ENCODE assay signal across 25 cellular contexts in the genomic region with DNA sequence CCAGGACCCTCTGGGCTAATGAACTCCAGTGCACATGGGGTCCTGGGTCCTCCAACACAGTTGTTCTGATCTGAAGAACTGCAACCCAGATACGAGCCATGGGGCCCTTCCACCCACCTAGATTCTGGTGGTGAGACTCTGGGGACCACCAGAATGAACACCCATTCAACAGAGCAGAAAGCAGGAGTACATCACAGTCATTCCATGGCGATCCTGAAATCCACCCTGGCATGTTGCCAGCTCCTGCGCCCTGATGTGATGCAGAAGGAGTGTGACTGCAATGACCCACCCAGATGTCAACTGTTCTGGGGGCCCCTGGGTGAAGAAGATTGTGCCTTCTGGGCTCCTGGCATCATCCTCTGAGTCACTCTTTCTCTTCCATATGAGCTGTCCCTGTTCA.
DNase-seq lines count a peak whose midpoint lies in the region; ATAC-seq and TF ChIP-seq lines count a peak whose summit lies in the region.
"Had no signal": no experiment of that assay in that cellular context is flagged by ENCODE, and none has a peak within 500 bp of the region (broad histone marks: within the 10 kb centered on the region; RNA-seq: fewer than 3 reads in every experiment).

No MANE protein-coding gene starts in this region.

- no peaks in the 10 kb centered on the region for H3K36me3 ChIP-seq in uterus
- H3K36me3 ChIP-seq: colonic mucosa, suprapubic skin had no signal

- H3K4me3 ChIP-seq in uterus: no peak overlapping the region
- H3K4me3 ChIP-seq: colonic mucosa, suprapubic skin had no signal

- DNase-seq in NCI-H1092 treated with DMSO at 0.1 percent for 48 hours (lab: John Stamatoyannopoulos, UW) (peak; percentile 43), NCI-H1092 (lab: John Stamatoyannopoulos, UW) (no peak), natural killer cell (peak; percentile 1), uterus (peak; percentile 2 to 10), NCI-H1105 treated with DMSO at 0.1 percent for 48 hours (lab: John Stamatoyannopoulos, UW) (no peak)
- DNase-seq in natural killer cell treated with Interleukin-12 subunit alpha and Interleukin-12 subunit beta and Interleukin-15 and Interleukin-18, amount 100 ng/mL, for 72 hours (ENCODE audit: low spot score): no peak
- no peak for DNase-seq in activated CD4-positive, alpha-beta T cell treated with anti-CD3 and anti-CD28 coated beads, Interleukin-2, amount 10 ng/mL, durations not matched to agents 24 days and 14 days
- DNase-seq: activated CD4-positive, alpha-beta T cell treated with anti-CD3 and anti-CD28 coated beads, Interleukin-2, amount 50 U/mL, for 4 hours; aorta; Caco-2; colonic mucosa; effector CD8-positive, alpha-beta T cell; IMR-90; MV-4-11; OCI-M1; small intestine; stimulated activated naive B cell treated with anti-CD40 and anti-IgM and Interleukin-4, amounts not matched to agents 10 μg/mL and 1 μg/mL and 100 μg/mL, for 72 hours had no signal

- H3K27me3 ChIP-seq in uterus: no peaks in the 10 kb centered on the region
- H3K27me3 ChIP-seq: colonic mucosa had no signal

- no peaks in the 10 kb centered on the region for H3K9me3 ChIP-seq in uterus
- H3K9me3 ChIP-seq: Caco-2, colonic mucosa, SK-N-SH, suprapubic skin had no signal

- H3K27ac Mint-ChIP-seq in natural killer cell (no peak overlapping the region), nephron (peak overlapping the region in 2 of 3 experiments; percentile 61 to 64)
- no peak overlapping the region for H3K27ac Mint-ChIP-seq in natural killer cell treated with Interleukin-12 subunit alpha and Interleukin-12 subunit beta and Interleukin-15 and Interleukin-18, amount 100 ng/mL, for 72 hours
- no peak overlapping the region for H3K27ac Mint-ChIP-seq in activated CD4-positive, alpha-beta T cell treated with anti-CD3 and anti-CD28 coated beads, Interleukin-2, amount 10 ng/mL, durations not matched to agents 24 days and 14 days
- H3K27ac Mint-ChIP-seq: activated naive CD8-positive, alpha-beta T cell; activated T-helper 2 cell treated with anti-CD3 and anti-CD28 coated beads, Interferon-gamma antibody, Interleukin-2, Interleukin-4, amounts not matched to agents 10 μg/mL and 5 μg/mL and 100 μg/mL, durations not matched to agents 14 hours and 24 hours and 36 hours; stimulated activated naive B cell treated with anti-CD40 and anti-IgM and Interleukin-4, amounts not matched to agents 10 μg/mL and 1 μg/mL and 100 μg/mL, for 72 hours had no signal

- H3K4me1 Mint-ChIP-seq in natural killer cell: no peaks in the 10 kb centered on the region
- no peaks in the 10 kb centered on the region for H3K4me1 Mint-ChIP-seq in natural killer cell treated with Interleukin-12 subunit alpha and Interleukin-12 subunit beta and Interleukin-15 and Interleukin-18, amount 100 ng/mL, for 72 hours (ENCODE audit: low read depth in 2 of 2)
- peaks cover 23% of the 10 kb centered on the region for H3K4me1 Mint-ChIP-seq in nephron
- no peaks in the 10 kb centered on the region for H3K4me1 Mint-ChIP-seq in activated CD4-positive, alpha-beta T cell treated with anti-CD3 and anti-CD28 coated beads, Interleukin-2, amount 10 ng/mL, durations not matched to agents 24 days and 14 days
- H3K4me1 Mint-ChIP-seq: stimulated activated naive B cell treated with anti-CD40 and anti-IgM and Interleukin-4, amounts not matched to agents 10 μg/mL and 1 μg/mL and 100 μg/mL, for 72 hours had no signal

- ATAC-seq in natural killer cell: no peak
- ATAC-seq in natural killer cell treated with Interleukin-12 subunit alpha and Interleukin-12 subunit beta and Interleukin-15 and Interleukin-18, amount 100 ng/mL, for 72 hours: no peak
- ATAC-seq: HCT116; naive thymus-derived CD4-positive, alpha-beta T cell; stimulated activated naive B cell treated with anti-CD40 and anti-IgM and Interleukin-4, amounts not matched to agents 10 μg/mL and 1 μg/mL and 100 μg/mL, for 72 hours had no signal

- no peak overlapping the region for H3K27ac ChIP-seq in uterus
- H3K27ac ChIP-seq: 22Rv1, colonic mucosa, suprapubic skin had no signal

- H3K36me3 Mint-ChIP-seq in natural killer cell (no peaks in the 10 kb centered on the region), nephron (ENCODE audit: low read depth) (peaks cover 3% of the 10 kb centered on the region)
- no peaks in the 10 kb centered on the region for H3K36me3 Mint-ChIP-seq in natural killer cell treated with Interleukin-12 subunit alpha and Interleukin-12 subunit beta and Interleukin-15 and Interleukin-18, amount 100 ng/mL, for 72 hours
- H3K36me3 Mint-ChIP-seq in activated CD4-positive, alpha-beta T cell treated with anti-CD3 and anti-CD28 coated beads, Interleukin-2, amount 10 ng/mL, durations not matched to agents 24 days and 14 days (ENCODE audit: low read depth): no peaks in the 10 kb centered on the region
- H3K36me3 Mint-ChIP-seq: activated naive CD8-positive, alpha-beta T cell; stimulated activated naive B cell treated with anti-CD40 and anti-IgM and Interleukin-4, amounts not matched to agents 10 μg/mL and 1 μg/mL and 100 μg/mL, for 72 hours had no signal

- H3K9me3 Mint-ChIP-seq in natural killer cell (no peaks in the 10 kb centered on the region), nephron (peaks cover 10% of the 10 kb centered on the region)
- no peaks in the 10 kb centered on the region for H3K9me3 Mint-ChIP-seq in natural killer cell treated with Interleukin-12 subunit alpha and Interleukin-12 subunit beta and Interleukin-15 and Interleukin-18, amount 100 ng/mL, for 72 hours
- H3K9me3 Mint-ChIP-seq in activated CD4-positive, alpha-beta T cell treated with anti-CD3 and anti-CD28 coated beads, Interleukin-2, amount 10 ng/mL, durations not matched to agents 24 days and 14 days: no peaks in the 10 kb centered on the region
- H3K9me3 Mint-ChIP-seq: activated T-helper 2 cell treated with anti-CD3 and anti-CD28 coated beads, Interferon-gamma antibody, Interleukin-2, Interleukin-4, amounts not matched to agents 10 μg/mL and 5 μg/mL and 100 μg/mL, durations not matched to agents 14 hours and 24 hours and 36 hours had no signal

- intact Hi-C loops in natural killer cell (cut with micrococcal nuclease): no loop called here
- intact Hi-C loops in uterus (cut with DNase I; ENCODE audit: low total_unique reads): no loop called here
- intact Hi-C loops in activated CD4-positive, alpha-beta T cell treated with anti-CD3 and anti-CD28 coated beads, Interleukin-2, amount 10 ng/mL, durations not matched to agents 24 days and 14 days (cut with micrococcal nuclease): no loop called here

- no peak overlapping the region for H3K4me3 Mint-ChIP-seq in natural killer cell
- H3K4me3 Mint-ChIP-seq in natural killer cell treated with Interleukin-12 subunit alpha and Interleukin-12 subunit beta and Interleukin-15 and Interleukin-18, amount 100 ng/mL, for 72 hours: no peak overlapping the region
- peak overlapping the region in 1 of 3 experiments; percentile 3 for H3K4me3 Mint-ChIP-seq in nephron
- no peak overlapping the region for H3K4me3 Mint-ChIP-seq in activated CD4-positive, alpha-beta T cell treated with anti-CD3 and anti-CD28 coated beads, Interleukin-2, amount 10 ng/mL, durations not matched to agents 24 days and 14 days
- H3K4me3 Mint-ChIP-seq: activated naive CD8-positive, alpha-beta T cell; naive thymus-derived CD4-positive, alpha-beta T cell; stimulated activated naive B cell treated with anti-CD40 and anti-IgM and Interleukin-4, amounts not matched to agents 10 μg/mL and 1 μg/mL and 100 μg/mL, for 72 hours had no signal

- H3K27me3 Mint-ChIP-seq in natural killer cell (ENCODE audit: low read depth in 2 of 2) (peaks cover 3 to 5% of the 10 kb centered on the region in 2 donors), nephron (ENCODE audit: low read depth) (peaks cover 34% of the 10 kb centered on the region)
- peaks cover 3 to 10% of the 10 kb centered on the region in 2 donors for H3K27me3 Mint-ChIP-seq in natural killer cell treated with Interleukin-12 subunit alpha and Interleukin-12 subunit beta and Interleukin-15 and Interleukin-18, amount 100 ng/mL, for 72 hours
- no peaks in the 10 kb centered on the region for H3K27me3 Mint-ChIP-seq in activated CD4-positive, alpha-beta T cell treated with anti-CD3 and anti-CD28 coated beads, Interleukin-2, amount 10 ng/mL, durations not matched to agents 24 days and 14 days
- H3K27me3 Mint-ChIP-seq: activated naive CD8-positive, alpha-beta T cell had no signal

- TF ChIP-seq POLR2A in uterus (IDR thresholded peaks at IDR 0.05): no peak

- no peaks in the 10 kb centered on the region for H3K4me1 ChIP-seq in uterus
- H3K4me1 ChIP-seq: Caco-2, colonic mucosa, suprapubic skin had no signal

- no peak for TF ChIP-seq CTCF in natural killer cell (IDR thresholded peaks at IDR 0.05)
- no peak for TF ChIP-seq CTCF in nephron (IDR thresholded peaks at IDR 0.05; ENCODE audit: unreplicated experiment in 3 of 3)
- no peak for TF ChIP-seq CTCF in uterus (IDR thresholded peaks at IDR 0.05)

Comparison
In these comparisons a context has a peak if more than half of its experiments do, and no peak if none do; other contexts are left out.
1. DNase-seq: peak in NCI-H1092 treated with DMSO at 0.1 percent for 48 hours (single experiment), natural killer cell (single experiment) and uterus (2 of 2); none in NCI-H1092 (single experiment), natural killer cell treated with Interleukin-12 subunit alpha and Interleukin-12 subunit beta and Interleukin-15 and Interleukin-18, amount 100 ng/mL, for 72 hours (single experiment), activated CD4-positive, alpha-beta T cell treated with anti-CD3 and anti-CD28 coated beads, Interleukin-2, amount 10 ng/mL, durations not matched to agents 24 days and 14 days (single experiment) and NCI-H1105 treated with DMSO at 0.1 percent for 48 hours (single experiment).
2. H3K27ac Mint-ChIP-seq: peak in nephron (2 of 3); none in natural killer cell (0 of 2), natural killer cell treated with Interleukin-12 subunit alpha and Interleukin-12 subunit beta and Interleukin-15 and Interleukin-18, amount 100 ng/mL, for 72 hours (0 of 2) and activated CD4-positive, alpha-beta T cell treated with anti-CD3 and anti-CD28 coated beads, Interleukin-2, amount 10 ng/mL, durations not matched to agents 24 days and 14 days (single experiment).